In genomic region chr5:134398609-134399155, GRCh38 we compare ENCODE assay signal across 1 cellular context.
TF ChIP-seq lines count a peak whose summit lies in the region.

No MANE protein-coding gene starts in this region.

TF ChIP-seq in SK-N-SH, 30 proteins besides CTCF, POLR2A, EP300 and RAD21:
- TF ChIP-seq NRF1 (IDR thresholded peaks at IDR 0.05; ENCODE audit: low read depth, low read length): no peak
- no peak for TF ChIP-seq MXI1 (IDR thresholded peaks at IDR 0.05; ENCODE audit: low read depth, low read length)
- no peak for TF ChIP-seq MEF2A (IDR thresholded peaks at IDR 0.05; ENCODE audit: borderline replicate concordance, low read depth)
- no peak for TF ChIP-seq RCOR1 (IDR thresholded peaks at IDR 0.05; ENCODE audit: low read length)
